Comparison of ENCODE assay signal across 8 cellular contexts in genomic region chr1:31789259-31790065, GRCh38. TPM values are rescaled to one million over a fixed set of nuclear protein-coding genes. Genes with fewer than 3 reads are reported as not detected.
A peak's percentile ranks its signal among the peaks of the same experiment; 100 is the strongest.
DNase-seq lines count a peak whose midpoint lies in the region; ATAC-seq and TF ChIP-seq lines count a peak whose summit lies in the region.

No MANE protein-coding gene starts in this region.

- H3K27me3 Mint-ChIP-seq in activated B cell treated with CpG ODN at 0.5 μM for 24 hours = peaks cover 4% of the 10 kb centered on the region

- POLR2A ChIA-PET in activated B cell treated with CpG ODN at 0.5 μM for 24 hours (lab: Charles Lee) = interaction anchor here (0.5 to 2.4 kb wide), 29 partner anchors 15 to 1392 kb away, joined by 3 to 41 read pairs (median 5); partner anchors contain the start of genes ADGRB2, PEF1, PTP4A2 and TMEM39B

- H3K27ac Mint-ChIP-seq in activated B cell treated with CpG ODN at 0.5 μM for 24 hours = peak overlapping the region; percentile 98

- peaks cover 40% of the 10 kb centered on the region for H3K4me1 Mint-ChIP-seq in activated B cell treated with CpG ODN at 0.5 μM for 24 hours

- peak overlapping the region; percentile 74 for H3K4me3 ChIP-seq in GM12864 (ENCODE audit: low read depth, low read length)
- peak overlapping the region; percentile 69 to 74 for H3K4me3 ChIP-seq in cardiac fibroblast (replicated peaks in 1 of 2; ENCODE audit: low read depth in 2 of 2, low read length in 2 of 2)

- peak; percentile 88 for TF ChIP-seq CTCF in GM12864 (IDR thresholded peaks at IDR 0.05; ENCODE audit: low read depth, low read length, missing control alignments)
- no peak for TF ChIP-seq CTCF in activated B cell treated with CpG ODN at 0.5 μM for 24 hours (IDR thresholded peaks at IDR 0.05)
- TF ChIP-seq CTCF in cardiac fibroblast (IDR thresholded peaks at IDR 0.05; ENCODE audit: low read depth, low read length) = peak; percentile 97

- intact Hi-C loops in activated B cell treated with CpG ODN at 0.5 μM for 24 hours (cut with micrococcal nuclease) = loop anchor here (1.0 to 10.0 kb wide), 16 partner anchors 28 to 625 kb away; partner anchors contain the start of genes CCDC28B, PEF1 and TMEM39B

- peak overlapping the region; percentile 88 for H3K4me3 Mint-ChIP-seq in activated B cell treated with CpG ODN at 0.5 μM for 24 hours

- H3K36me3 Mint-ChIP-seq in activated B cell treated with CpG ODN at 0.5 μM for 24 hours (ENCODE audit: low read depth) = no peaks in the 10 kb centered on the region

- CTCF ChIA-PET in activated B cell treated with CpG ODN at 0.5 μM for 24 hours (lab: Charles Lee) = interaction anchor here (0.5 to 4.6 kb wide), 50 partner anchors 12 to 608 kb away, joined by 3 to 114 read pairs (median 4); partner anchors contain the start of genes ADGRB2, COL16A1, PEF1 and PTP4A2

- ATAC-seq in HG03066 (IDR thresholded peaks at IDR 0.05; ENCODE audit: low read depth, unreplicated experiment) (peak; percentile 49), activated B cell treated with CpG ODN at 0.5 μM for 24 hours (ENCODE audit: low read depth) (peak; percentile 74)

- H3K9me3 Mint-ChIP-seq in activated B cell treated with CpG ODN at 0.5 μM for 24 hours = no peaks in the 10 kb centered on the region

- DNase-seq in GM12864 (ENCODE audit: low read depth) (peak; percentile 55), NCI-H2171 treated with DMSO at 0.1 percent for 48 hours (lab: John Stamatoyannopoulos, UW) (peak; percentile 70), activated B cell treated with CpG ODN at 0.5 μM for 24 hours (peak; percentile 99), cardiac fibroblast (ENCODE audit: low read depth in 2 of 2) (peak; percentile 91 to 95), iris pigment epithelial cell (ENCODE audit: low read depth) (peak; percentile 87), smooth muscle cell of the brain vasculature (ENCODE audit: low read depth, low spot score) (peak; percentile 68), cortex of kidney (lab: John Stamatoyannopoulos, UW) (no peak)

RNA-seq across cellular contexts. Expression of gene ADGRB2, which starts 25.3 kb away (rescaled TPM):
- 6.3 and 6.5 TPM in 2 replicates for total RNA-seq in activated B cell treated with CpG ODN at 0.5 μM for 24 hours

RNA-seq across cellular contexts. Expression of gene SPOCD1, which starts 26.4 kb away (rescaled TPM):
- total RNA-seq in activated B cell treated with CpG ODN at 0.5 μM for 24 hours = not detected in 2 replicates
